ENCODE assay signal across 27 cellular contexts in genomic region chr5:123748239-123748638, GRCh38.
"Had no signal": no experiment of that assay in that cellular context is flagged by ENCODE, and none has a peak within 500 bp of the region (broad histone marks: within the 10 kb centered on the region; RNA-seq: fewer than 3 reads in every experiment).

No MANE protein-coding gene starts in this region.

- H3K27me3 Mint-ChIP-seq: stimulated activated memory B cell treated with anti-CD40 and anti-IgM and Interleukin-4, amounts not matched to agents 10 μg/mL and 1 μg/mL and 100 μg/mL, for 72 hours; stimulated activated naive CD8-positive, alpha-beta T cell treated with anti-CD3 and anti-CD28 coated beads, Interleukin-15, amount 100 ng/mL, for 72 hours; stimulated activated naive CD8-positive, alpha-beta T cell treated with anti-CD3 and anti-CD28 coated beads, Interleukin-15, Interleukin-2, amounts not matched to agents 100 ng/mL and 50 ng/mL, for 24 hours; type B pancreatic cell had no signal

- H3K4me3 Mint-ChIP-seq: stimulated activated effector memory CD8-positive, alpha-beta T cell treated with anti-CD3 and anti-CD28 coated beads, Interleukin-12 subunit alpha, Interleukin-12 subunit beta, amount 100 ng/mL, for 72 hours; stimulated activated memory B cell treated with anti-CD40 and anti-IgM and Interleukin-4, amounts not matched to agents 10 μg/mL and 1 μg/mL and 100 μg/mL, for 72 hours; stimulated activated naive CD8-positive, alpha-beta T cell treated with anti-CD3 and anti-CD28 coated beads, Interleukin-15, amount 100 ng/mL, for 72 hours; stimulated activated naive CD8-positive, alpha-beta T cell treated with anti-CD3 and anti-CD28 coated beads, Interleukin-15, Interleukin-2, amounts not matched to agents 100 ng/mL and 50 ng/mL, for 24 hours; type B pancreatic cell had no signal

- H3K27ac Mint-ChIP-seq: stimulated activated effector memory CD8-positive, alpha-beta T cell treated with anti-CD3 and anti-CD28 coated beads, Interleukin-12 subunit alpha, Interleukin-12 subunit beta, amount 100 ng/mL, for 72 hours; stimulated activated memory B cell treated with anti-CD40 and anti-IgM and Interleukin-4, amounts not matched to agents 10 μg/mL and 1 μg/mL and 100 μg/mL, for 72 hours; stimulated activated naive CD8-positive, alpha-beta T cell treated with anti-CD3 and anti-CD28 coated beads, Interleukin-15, amount 100 ng/mL, for 72 hours; stimulated activated naive CD8-positive, alpha-beta T cell treated with anti-CD3 and anti-CD28 coated beads, Interleukin-15, Interleukin-2, amounts not matched to agents 100 ng/mL and 50 ng/mL, for 24 hours; type B pancreatic cell had no signal

- H3K36me3 ChIP-seq: stomach, suprapubic skin, thoracic aorta, thyroid gland, tibial artery, tibial nerve, transverse colon, upper lobe of left lung, upper lobe of right lung, uterus, vagina had no signal

- H3K36me3 Mint-ChIP-seq: stimulated activated effector memory CD8-positive, alpha-beta T cell treated with anti-CD3 and anti-CD28 coated beads, Interleukin-12 subunit alpha, Interleukin-12 subunit beta, amount 100 ng/mL, for 72 hours; stimulated activated memory B cell treated with anti-CD40 and anti-IgM and Interleukin-4, amounts not matched to agents 10 μg/mL and 1 μg/mL and 100 μg/mL, for 72 hours; type B pancreatic cell had no signal

- H3K27ac ChIP-seq: stomach, suprapubic skin, testis, thoracic aorta, thyroid gland, tibial artery, tibial nerve, transverse colon, upper lobe of left lung, upper lobe of right lung, uterus, vagina had no signal

- H3K4me1 Mint-ChIP-seq: stimulated activated effector memory CD8-positive, alpha-beta T cell treated with anti-CD3 and anti-CD28 coated beads, Interleukin-12 subunit alpha, Interleukin-12 subunit beta, amount 100 ng/mL, for 72 hours; stimulated activated memory B cell treated with anti-CD40 and anti-IgM and Interleukin-4, amounts not matched to agents 10 μg/mL and 1 μg/mL and 100 μg/mL, for 72 hours; stimulated activated naive CD8-positive, alpha-beta T cell treated with anti-CD3 and anti-CD28 coated beads, Interleukin-15, amount 100 ng/mL, for 72 hours had no signal

- H3K9me3 Mint-ChIP-seq: stimulated activated effector memory CD8-positive, alpha-beta T cell treated with anti-CD3 and anti-CD28 coated beads, Interleukin-12 subunit alpha, Interleukin-12 subunit beta, amount 100 ng/mL, for 72 hours; stimulated activated memory B cell treated with anti-CD40 and anti-IgM and Interleukin-4, amounts not matched to agents 10 μg/mL and 1 μg/mL and 100 μg/mL, for 72 hours; stimulated activated naive CD8-positive, alpha-beta T cell treated with anti-CD3 and anti-CD28 coated beads, Interleukin-15, amount 100 ng/mL, for 72 hours; stimulated activated naive CD8-positive, alpha-beta T cell treated with anti-CD3 and anti-CD28 coated beads, Interleukin-15, Interleukin-2, amounts not matched to agents 100 ng/mL and 50 ng/mL, for 24 hours; type B pancreatic cell had no signal

- H3K27me3 ChIP-seq: stomach, suprapubic skin, testis, thyroid gland, tibial artery, tibial nerve, transverse colon, upper lobe of left lung, upper lobe of right lung, uterus, vagina had no signal

- DNase-seq: stimulated activated CD4-positive, alpha-beta T cell treated with anti-CD3 and anti-CD28 coated beads, Interleukin-2, amount 100 ng/mL, for 48 hours; stimulated activated CD4-positive, alpha-beta T cell treated with anti-CD3 and anti-CD28 coated beads, Interleukin-4, amount 100 ng/mL, for 1 hour; stimulated activated CD4-positive, alpha-beta T cell treated with anti-CD3 and anti-CD28 coated beads, Interleukin-4, amount 100 ng/mL, for 24 hours; stimulated activated CD4-positive, alpha-beta T cell treated with anti-CD3 and anti-CD28 coated beads, Interleukin-4, amount 100 ng/mL, for 4 hours; stimulated activated CD8-positive, alpha-beta memory T cell treated with anti-CD3 and anti-CD28 coated beads, Interleukin-4, amount 100 ng/mL, for 48 hours; stimulated activated naive CD4-positive, alpha-beta T cell; stimulated activated naive CD4-positive, alpha-beta T cell treated with Interleukin-2 at 50 U/mL for 16 hours; stimulated activated naive CD8-positive, alpha-beta T cell treated with anti-CD3 and anti-CD28 coated beads, Interleukin-15, amount 100 ng/mL, for 72 hours; stimulated activated naive CD8-positive, alpha-beta T cell treated with anti-CD3 and anti-CD28 coated beads, Interleukin-15, Interleukin-2, amounts not matched to agents 100 U/mL and 50 U/mL, for 24 hours; stomach; substantia nigra; testis; thyroid gland; tibial artery; transverse colon; trophoblast cell; upper lobe of left lung; upper lobe of right lung; uterus had no signal

- ATAC-seq: stimulated activated effector memory CD8-positive, alpha-beta T cell treated with anti-CD3 and anti-CD28 coated beads, Interleukin-12 subunit alpha, Interleukin-12 subunit beta, amount 100 ng/mL, for 72 hours; stimulated activated memory B cell treated with anti-CD40 and anti-IgM and Interleukin-4, amounts not matched to agents 10 μg/mL and 1 μg/mL and 100 μg/mL, for 72 hours; stimulated activated naive CD8-positive, alpha-beta T cell treated with anti-CD3 and anti-CD28 coated beads, Interleukin-15, amount 100 ng/mL, for 72 hours; stimulated activated naive CD8-positive, alpha-beta T cell treated with anti-CD3 and anti-CD28 coated beads, Interleukin-15, Interleukin-2, amounts not matched to agents 100 U/mL and 50 U/mL, for 24 hours; upper lobe of right lung had no signal

- H3K4me1 ChIP-seq: stomach, suprapubic skin, testis, upper lobe of left lung, upper lobe of right lung, uterus had no signal

- H3K4me3 ChIP-seq: stomach, suprapubic skin, testis, thoracic aorta, thyroid gland, tibial artery, tibial nerve, transverse colon, upper lobe of left lung, upper lobe of right lung, uterus, vagina had no signal

- H3K9me3 ChIP-seq: stomach, suprapubic skin, testis, thoracic aorta, thyroid gland, tibial artery, tibial nerve, transverse colon, upper lobe of left lung, upper lobe of right lung, uterus, vagina had no signal
